Comparison of ENCODE assay signal across 8 cellular contexts in genomic region chr19:10748195-10748923, GRCh38. TPM values are rescaled to one million over a fixed set of nuclear protein-coding genes. Genes with fewer than 3 reads are reported as not detected.
DNase-seq lines count a peak whose midpoint lies in the region; ATAC-seq and TF ChIP-seq lines count a peak whose summit lies in the region.

No MANE protein-coding gene starts in this region.

- peak overlapping the region in 3 of 5 donors; percentile 60 to 76 (median 68) for H3K27ac ChIP-seq in adrenal gland
- H3K27ac ChIP-seq in lower lobe of right lung: peak overlapping the region; percentile 87
- peak overlapping the region; percentile 70 for H3K27ac ChIP-seq in suprapubic skin

- CTCF ChIA-PET in activated CD4-positive, alpha-beta memory T cell treated with anti-CD3 and anti-CD28 coated beads for 36 hours (lab: Charles Lee): no interaction called here
- CTCF ChIA-PET in activated CD4-positive, alpha-beta memory T cell treated with anti-CD3 and anti-CD28 coated beads, Interleukin-2, amount 10 ng/mL, durations not matched to agents 7 days and 5 days (lab: Charles Lee): no interaction called here

- H3K36me3 Mint-ChIP-seq in activated CD4-positive, alpha-beta memory T cell treated with anti-CD3 and anti-CD28 coated beads for 36 hours: no peaks in the 10 kb centered on the region
- peaks cover 4% of the 10 kb centered on the region for H3K36me3 Mint-ChIP-seq in activated CD4-positive, alpha-beta memory T cell treated with anti-CD3 and anti-CD28 coated beads, Interleukin-2, amount 10 ng/mL, durations not matched to agents 7 days and 5 days (ENCODE audit: low read depth)

- no peak for TF ChIP-seq EP300 in suprapubic skin (IDR thresholded peaks at IDR 0.05)

- H3K27me3 ChIP-seq in adrenal gland (no peaks in the 10 kb centered on the region), lower lobe of right lung (ENCODE audit: low read depth) (no peaks in the 10 kb centered on the region), suprapubic skin (no peaks in the 10 kb centered on the region)

- H3K4me1 ChIP-seq in adrenal gland (replicated peaks in 1 of 2) (peaks cover 37 to 71% of the 10 kb centered on the region in 2 donors), lower lobe of right lung (peaks cover 87% of the 10 kb centered on the region), suprapubic skin (peaks cover 77% of the 10 kb centered on the region)

- H3K27ac Mint-ChIP-seq in activated CD4-positive, alpha-beta memory T cell treated with anti-CD3 and anti-CD28 coated beads for 36 hours: peak overlapping the region; percentile 25
- H3K27ac Mint-ChIP-seq in activated CD4-positive, alpha-beta memory T cell treated with anti-CD3 and anti-CD28 coated beads, Interleukin-2, amount 10 ng/mL, durations not matched to agents 7 days and 5 days: no peak overlapping the region

- 71 to 91% (median 83%) methylated on average over 8 to 20 of the region's 20 CpGs for WGBS in adrenal gland, 4 donors
- WGBS in suprapubic skin: 84% methylated on average over 15 of the region's 20 CpGs

- no peak overlapping the region for H3K4me3 ChIP-seq in adrenal gland
- H3K4me3 ChIP-seq in lower lobe of right lung: no peak overlapping the region
- no peak overlapping the region for H3K4me3 ChIP-seq in suprapubic skin

- ATAC-seq in lower lobe of right lung: no peak
- no peak for ATAC-seq in GM18909 (IDR thresholded peaks at IDR 0.05; ENCODE audit: poor library complexity, unreplicated experiment)
- no peak for ATAC-seq in HG02623 (IDR thresholded peaks at IDR 0.05; ENCODE audit: unreplicated experiment)

- no peak for TF ChIP-seq CTCF in adrenal gland (IDR thresholded peaks at IDR 0.05)
- TF ChIP-seq CTCF in lower lobe of right lung (IDR thresholded peaks at IDR 0.05): no peak
- no peak for TF ChIP-seq CTCF in suprapubic skin (IDR thresholded peaks at IDR 0.05)

- H3K9me3 ChIP-seq in adrenal gland (replicated peaks in 1 of 3) (no peaks in the 10 kb centered on the region), lower lobe of right lung (no peaks in the 10 kb centered on the region), suprapubic skin (no peaks in the 10 kb centered on the region)

- no peak for DNase-seq in activated CD4-positive, alpha-beta memory T cell treated with anti-CD3 and anti-CD28 coated beads for 36 hours
- no peak for DNase-seq in activated CD4-positive, alpha-beta memory T cell treated with anti-CD3 and anti-CD28 coated beads, Interleukin-2, amount 10 ng/mL, durations not matched to agents 7 days and 5 days
- no peak for DNase-seq in adrenal gland
- DNase-seq in lower lobe of right lung: no peak
- DNase-seq in suprapubic skin (ENCODE audit: low spot score in 2 of 2): no peak
- no peak for DNase-seq in retina

- no peaks in the 10 kb centered on the region for H3K9me3 Mint-ChIP-seq in activated CD4-positive, alpha-beta memory T cell treated with anti-CD3 and anti-CD28 coated beads for 36 hours
- no peaks in the 10 kb centered on the region for H3K9me3 Mint-ChIP-seq in activated CD4-positive, alpha-beta memory T cell treated with anti-CD3 and anti-CD28 coated beads, Interleukin-2, amount 10 ng/mL, durations not matched to agents 7 days and 5 days

- POLR2A ChIA-PET in activated CD4-positive, alpha-beta memory T cell treated with anti-CD3 and anti-CD28 coated beads for 36 hours (lab: Charles Lee): no interaction called here
- POLR2A ChIA-PET in activated CD4-positive, alpha-beta memory T cell treated with anti-CD3 and anti-CD28 coated beads, Interleukin-2, amount 10 ng/mL, durations not matched to agents 7 days and 5 days (lab: Charles Lee): no interaction called here

- peaks cover 66% of the 10 kb centered on the region for H3K4me1 Mint-ChIP-seq in activated CD4-positive, alpha-beta memory T cell treated with anti-CD3 and anti-CD28 coated beads for 36 hours (ENCODE audit: low read depth)
- H3K4me1 Mint-ChIP-seq in activated CD4-positive, alpha-beta memory T cell treated with anti-CD3 and anti-CD28 coated beads, Interleukin-2, amount 10 ng/mL, durations not matched to agents 7 days and 5 days: peaks cover 60% of the 10 kb centered on the region

- no peak overlapping the region for H3K4me3 Mint-ChIP-seq in activated CD4-positive, alpha-beta memory T cell treated with anti-CD3 and anti-CD28 coated beads for 36 hours
- no peak overlapping the region for H3K4me3 Mint-ChIP-seq in activated CD4-positive, alpha-beta memory T cell treated with anti-CD3 and anti-CD28 coated beads, Interleukin-2, amount 10 ng/mL, durations not matched to agents 7 days and 5 days

- intact Hi-C loops in activated CD4-positive, alpha-beta memory T cell treated with anti-CD3 and anti-CD28 coated beads for 36 hours (cut with micrococcal nuclease): no loop called here
- intact Hi-C loops in adrenal gland (cut with DNase I) (no loop called here), lower lobe of right lung (cut with DNase I) (no loop called here)

- TF ChIP-seq POLR2A in adrenal gland (IDR thresholded peaks at IDR 0.05) (no peak), suprapubic skin (IDR thresholded peaks at IDR 0.05) (no peak)

- no peaks in the 10 kb centered on the region for H3K27me3 Mint-ChIP-seq in activated CD4-positive, alpha-beta memory T cell treated with anti-CD3 and anti-CD28 coated beads for 36 hours
- no peaks in the 10 kb centered on the region for H3K27me3 Mint-ChIP-seq in activated CD4-positive, alpha-beta memory T cell treated with anti-CD3 and anti-CD28 coated beads, Interleukin-2, amount 10 ng/mL, durations not matched to agents 7 days and 5 days

- H3K36me3 ChIP-seq in adrenal gland (replicated peaks in 1 of 2) (no peaks in the 10 kb centered on the region), lower lobe of right lung (no peaks in the 10 kb centered on the region), suprapubic skin (no peaks in the 10 kb centered on the region)

RNA-seq across cellular contexts. Expression of gene DNM2, which starts 30.5 kb away (rescaled TPM):
- 100 to 1,000 TPM; 171 to 173 TPM for total RNA-seq in activated CD4-positive, alpha-beta memory T cell treated with anti-CD3 and anti-CD28 coated beads for 36 hours
- total RNA-seq in activated CD4-positive, alpha-beta memory T cell treated with anti-CD3 and anti-CD28 coated beads, Interleukin-2, amount 10 ng/mL, durations not matched to agents 7 days and 5 days: 100 to 1,000 TPM; 277 to 288 TPM
- total RNA-seq in adrenal gland (100 to 1,000 TPM; 134 to 196 (median 170) TPM), lower lobe of right lung (282 TPM), suprapubic skin (100 to 1,000 TPM; 135 to 322 (median 173) TPM)
- polyA plus RNA-seq in adrenal gland: 100 to 1,000 TPM; 103 to 157 (median 124) TPM

RNA-seq across cellular contexts. Expression of gene QTRT1, which starts 47.1 kb away (rescaled TPM):
- 10 to 100 TPM; 43.1 to 47.4 TPM for total RNA-seq in activated CD4-positive, alpha-beta memory T cell treated with anti-CD3 and anti-CD28 coated beads for 36 hours
- total RNA-seq in activated CD4-positive, alpha-beta memory T cell treated with anti-CD3 and anti-CD28 coated beads, Interleukin-2, amount 10 ng/mL, durations not matched to agents 7 days and 5 days: 10 to 100 TPM; 24.0 to 26.4 TPM
- total RNA-seq in adrenal gland (10 to 100 TPM; 16.4 to 82.7 (median 44.5) TPM), lower lobe of right lung (29.7 TPM), suprapubic skin (10 to 100 TPM; 34.4 to 57.2 (median 40.2) TPM)
- 100 to 1,000 TPM in 2 of 3 donors, 1 to 10 TPM in 1; 8.1 to 466 (median 422) TPM for polyA plus RNA-seq in adrenal gland
